1 cellular context compared by ENCODE assay signal in genomic region chr7:90232440-90232839, GRCh38.
TF ChIP-seq lines count a peak whose summit lies in the region.

No MANE protein-coding gene starts in this region.

TF ChIP-seq in HepG2, 621 proteins besides CTCF, POLR2A, EP300 and RAD21 (continued from another document):
- TF ChIP-seq MXD4 (CRISPR knock-in tag; IDR thresholded peaks at IDR 0.05), result no peak
- TF ChIP-seq ZBTB26 (CRISPR knock-in tag; IDR thresholded peaks at IDR 0.05; ENCODE audit: borderline replicate concordance), result no peak
- no peak for TF ChIP-seq ZSCAN21 (CRISPR knock-in tag; IDR thresholded peaks at IDR 0.05; ENCODE audit: borderline replicate concordance)
- no peak for TF ChIP-seq NFE2L1 (CRISPR knock-in tag; IDR thresholded peaks at IDR 0.05; ENCODE audit: borderline replicate concordance)
- TF ChIP-seq SNAPC2 (CRISPR knock-in tag; IDR thresholded peaks at IDR 0.05), result no peak
- TF ChIP-seq MNT (IDR thresholded peaks at IDR 0.05), result no peak
- no peak for TF ChIP-seq KDM5B (CRISPR knock-in tag; IDR thresholded peaks at IDR 0.05; ENCODE audit: borderline replicate concordance)
- TF ChIP-seq BHLHE40 (IDR thresholded peaks at IDR 0.05; ENCODE audit: low read length), result no peak
- TF ChIP-seq PAX8 (CRISPR knock-in tag; IDR thresholded peaks at IDR 0.05; ENCODE audit: borderline replicate concordance), result no peak
- TF ChIP-seq ZNF30 (CRISPR knock-in tag; IDR thresholded peaks at IDR 0.05), result no peak
- TF ChIP-seq HDAC1 (CRISPR knock-in tag; IDR thresholded peaks at IDR 0.05), result no peak
- TF ChIP-seq NFAT5 (CRISPR knock-in tag; IDR thresholded peaks at IDR 0.05), result no peak
- no peak for TF ChIP-seq TEF (CRISPR knock-in tag; IDR thresholded peaks at IDR 0.05)
- no peak for TF ChIP-seq SAFB2 (CRISPR knock-in tag; IDR thresholded peaks at IDR 0.05; ENCODE audit: borderline replicate concordance, low read depth)
- TF ChIP-seq HMGXB3 (CRISPR knock-in tag; IDR thresholded peaks at IDR 0.05; ENCODE audit: borderline replicate concordance), result no peak
